Comparison of ENCODE assay signal across 8 cellular contexts in genomic region chr6:27495386-27496135, GRCh38. TPM values are rescaled to one million over a fixed set of nuclear protein-coding genes. Genes with fewer than 3 reads are reported as not detected.
DNase-seq lines count a peak whose midpoint lies in the region; ATAC-seq and TF ChIP-seq lines count a peak whose summit lies in the region.

No MANE protein-coding gene starts in this region.

- peak; percentile 70 for ATAC-seq in GM18868 (IDR thresholded peaks at IDR 0.05; ENCODE audit: unreplicated experiment)

- 2 to 6% (median 4%) methylated on average over 34 of the region's 34 CpGs for WGBS in ovary, 3 donors

- H3K9me3 ChIP-seq in ovary, result no peaks in the 10 kb centered on the region

- DNase-seq in LoVo (ENCODE audit: low spot score), result peak; percentile 42
- peak; percentile 83 for DNase-seq in activated T-cell treated with anti-CD3 and anti-CD28 coated beads for 48 hours (ENCODE audit: low read depth)
- DNase-seq in fibroblast of the aortic adventitia (ENCODE audit: low read depth), result peak; percentile 87
- DNase-seq in ovary, result peak; percentile 49 to 70 (median 60)
- no peak for DNase-seq in HuH-7 (ENCODE audit: low spot score)
- DNase-seq in NCI-H1930 (lab: John Stamatoyannopoulos, UW), result no peak

- H3K4me1 ChIP-seq in ovary (ENCODE audit: insufficient read depth), result peaks cover 3% of the 10 kb centered on the region

- TF ChIP-seq EP300 in ovary (IDR thresholded peaks at IDR 0.05), result no peak

- TF ChIP-seq CTCF in 22Rv1 (IDR thresholded peaks at IDR 0.05) (peak; percentile 11; the same call in 1 of the 2 replicates), fibroblast of the aortic adventitia (IDR thresholded peaks at IDR 0.05; ENCODE audit: insufficient read depth, low read length) (peak; percentile 24), ovary (IDR thresholded peaks at IDR 0.05) (no peak)

- H3K27me3 ChIP-seq in ovary, result no peaks in the 10 kb centered on the region

- no peaks in the 10 kb centered on the region for H3K36me3 ChIP-seq in ovary

- no peak for TF ChIP-seq POLR2A in ovary (IDR thresholded peaks at IDR 0.05)

- intact Hi-C loops in ovary (cut with DNase I), result no loop called here

- peak overlapping the region; percentile 69 for H3K4me3 ChIP-seq in fibroblast of the aortic adventitia (ENCODE audit: low read depth, low read length)
- peak overlapping the region; percentile 38 for H3K4me3 ChIP-seq in ovary

- H3K27ac ChIP-seq in 22Rv1 (no peak overlapping the region), ovary (peak overlapping the region in 1 of 2 donors; percentile 23)

RNA-seq across cellular contexts. Expression of gene ZNF184, which starts 22.7 kb away (rescaled TPM):
- total RNA-seq in fibroblast of the aortic adventitia (ENCODE audit: low replicate concordance) (6.5 and 12.2 TPM in 2 replicates), ovary (10 to 100 TPM in 2 of 7 donors, 1 to 10 TPM in 5; 5.2 to 11.5 (median 8.3) TPM)
- polyA plus RNA-seq in ovary, result 1 to 10 TPM; 4.4 to 5.3 TPM

Comparison
In these comparisons a context has a peak if more than half of its experiments do, and no peak if none do; other contexts are left out.
1. CTCF ChIP-seq: peak in 22Rv1 (single experiment) and fibroblast of the aortic adventitia (single experiment); none in ovary (0 of 3).
2. DNase-seq: peak in LoVo (single experiment), activated T-cell treated with anti-CD3 and anti-CD28 coated beads for 48 hours (single experiment), fibroblast of the aortic adventitia (single experiment) and ovary (5 of 5); none in HuH-7 (single experiment) and NCI-H1930 (0 of 2).